Comparison of ENCODE assay signal across 1 cellular context in the genomic region with DNA sequence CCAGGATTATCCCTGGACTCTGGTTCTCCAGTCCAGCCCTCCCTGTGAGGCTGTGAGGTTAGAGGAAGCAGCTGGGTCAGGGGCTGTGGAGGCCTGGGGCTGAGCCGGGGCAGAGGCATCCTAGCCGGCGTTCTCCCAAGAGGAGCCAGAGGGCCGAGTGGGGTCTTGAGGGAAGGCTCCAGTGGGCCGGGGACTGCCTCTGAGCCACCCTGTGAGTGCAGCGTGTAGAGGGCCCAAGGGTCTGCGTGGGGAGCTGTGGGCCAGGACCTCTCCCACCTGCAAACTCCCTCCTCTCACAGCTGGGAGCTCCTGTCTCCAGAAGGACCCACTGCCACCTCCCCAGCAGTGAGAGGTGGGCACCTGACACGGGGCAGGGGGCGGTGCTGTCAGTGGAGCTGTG.
TF ChIP-seq lines count a peak whose summit lies in the region.

No MANE protein-coding gene starts in this region.

TF ChIP-seq in IMR-90, 13 proteins besides CTCF, POLR2A, EP300 and RAD21:
- no peak for TF ChIP-seq MAZ (IDR thresholded peaks at IDR 0.05; ENCODE audit: borderline replicate concordance, low read depth, low read length)
- no peak for TF ChIP-seq FOS (IDR thresholded peaks at IDR 0.05; ENCODE audit: low read depth, low read length)
- no peak for TF ChIP-seq MAFK (IDR thresholded peaks at IDR 0.05; ENCODE audit: low read depth, low read length)
- no peak for TF ChIP-seq CEBPB (IDR thresholded peaks at IDR 0.05; ENCODE audit: low read depth, low read length)
- TF ChIP-seq RFX5 (IDR thresholded peaks at IDR 0.05; ENCODE audit: low read depth, low read length) = no peak
- TF ChIP-seq RCOR1 (IDR thresholded peaks at IDR 0.05; ENCODE audit: insufficient replicate concordance, low read length) = no peak
- TF ChIP-seq NFE2L2 (IDR thresholded peaks at IDR 0.05; ENCODE audit: low read depth, low read length) = no peak
- TF ChIP-seq, protein P1, sequence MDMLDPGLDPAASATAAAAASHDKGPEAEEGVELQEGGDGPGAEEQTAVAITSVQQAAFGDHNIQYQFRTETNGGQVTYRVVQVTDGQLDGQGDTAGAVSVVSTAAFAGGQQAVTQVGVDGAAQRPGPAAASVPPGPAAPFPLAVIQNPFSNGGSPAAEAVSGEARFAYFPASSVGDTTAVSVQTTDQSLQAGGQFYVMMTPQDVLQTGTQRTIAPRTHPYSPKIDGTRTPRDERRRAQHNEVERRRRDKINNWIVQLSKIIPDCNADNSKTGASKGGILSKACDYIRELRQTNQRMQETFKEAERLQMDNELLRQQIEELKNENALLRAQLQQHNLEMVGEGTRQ (IDR thresholded peaks at IDR 0.05; ENCODE audit: low read depth, low read length) = no peak
- TF ChIP-seq, protein P2, sequence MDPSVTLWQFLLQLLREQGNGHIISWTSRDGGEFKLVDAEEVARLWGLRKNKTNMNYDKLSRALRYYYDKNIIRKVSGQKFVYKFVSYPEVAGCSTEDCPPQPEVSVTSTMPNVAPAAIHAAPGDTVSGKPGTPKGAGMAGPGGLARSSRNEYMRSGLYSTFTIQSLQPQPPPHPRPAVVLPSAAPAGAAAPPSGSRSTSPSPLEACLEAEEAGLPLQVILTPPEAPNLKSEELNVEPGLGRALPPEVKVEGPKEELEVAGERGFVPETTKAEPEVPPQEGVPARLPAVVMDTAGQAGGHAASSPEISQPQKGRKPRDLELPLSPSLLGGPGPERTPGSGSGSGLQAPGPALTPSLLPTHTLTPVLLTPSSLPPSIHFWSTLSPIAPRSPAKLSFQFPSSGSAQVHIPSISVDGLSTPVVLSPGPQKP (IDR thresholded peaks at IDR 0.05; ENCODE audit: borderline replicate concordance, low read depth, low read length) = no peak
- TF ChIP-seq SMC3 (IDR thresholded peaks at IDR 0.05; ENCODE audit: low read depth, low read length) = no peak
- TF ChIP-seq CHD1 (IDR thresholded peaks at IDR 0.05; ENCODE audit: low read depth, low read length) = no peak
- no peak for TF ChIP-seq MXI1 (IDR thresholded peaks at IDR 0.05; ENCODE audit: borderline replicate concordance, low read depth, low read length)
- no peak for TF ChIP-seq BHLHE40 (IDR thresholded peaks at IDR 0.05; ENCODE audit: low read depth, low read length)
